In the genomic region with DNA sequence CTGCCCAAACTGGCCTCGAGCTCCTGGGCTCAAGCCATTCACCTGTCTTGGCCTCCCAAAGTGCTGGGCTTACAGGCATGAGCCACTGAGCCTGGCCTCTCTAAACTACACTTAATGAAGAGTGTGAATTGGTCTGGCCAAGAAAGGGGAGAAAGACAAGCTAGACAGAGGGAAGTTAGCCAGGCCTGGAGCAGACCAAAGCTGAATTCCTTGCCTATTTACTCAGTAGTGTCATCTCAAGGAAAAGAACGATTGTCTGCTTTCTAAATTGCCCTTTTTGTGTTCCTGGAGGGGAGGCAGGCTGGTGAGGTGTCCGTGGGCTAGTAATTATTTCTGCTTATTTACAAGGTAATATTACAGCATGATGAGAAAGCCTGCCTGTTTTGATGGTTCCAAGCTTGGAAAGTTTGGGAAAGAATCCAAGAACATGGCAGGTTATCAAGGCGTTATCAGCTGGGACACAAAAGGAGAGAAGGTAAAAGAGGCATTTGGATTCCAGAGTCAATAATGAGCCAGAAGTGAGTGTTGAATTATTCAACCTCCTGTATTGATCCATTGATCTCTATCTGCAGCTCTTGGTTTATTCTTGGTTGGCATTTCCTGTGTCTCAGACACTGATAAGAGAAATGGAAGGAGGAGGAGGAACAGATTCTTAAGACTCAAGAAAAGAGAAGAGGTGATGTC, we compare ENCODE assay signal across 16 cellular contexts. TPM values are rescaled to one million over a fixed set of nuclear protein-coding genes. Genes with fewer than 3 reads are reported as not detected.
A peak's percentile ranks its signal among the peaks of the same experiment; 100 is the strongest.
DNase-seq lines count a peak whose midpoint lies in the region; ATAC-seq and TF ChIP-seq lines count a peak whose summit lies in the region.
"Had no signal": no experiment of that assay in that cellular context is flagged by ENCODE, and none has a peak within 500 bp of the region (broad histone marks: within the 10 kb centered on the region; RNA-seq: fewer than 3 reads in every experiment).

No MANE protein-coding gene starts in this region.

- ATAC-seq in HG02798 (IDR thresholded peaks at IDR 0.05; ENCODE audit: poor library complexity, unreplicated experiment): no peak
- no peak for ATAC-seq in GM18909 (IDR thresholded peaks at IDR 0.05; ENCODE audit: poor library complexity, unreplicated experiment)
- ATAC-seq: esophagus mucosa, heart right ventricle had no signal

- peak overlapping the region; percentile 40 for H3K27ac Mint-ChIP-seq in mesothelial cell of epicardium
- H3K27ac Mint-ChIP-seq: activated CD4-positive, alpha-beta T cell treated with anti-CD3 and anti-CD28 coated beads, Interleukin-2, amount 10 ng/mL, durations not matched to agents 24 days and 14 days had no signal

- no peaks in the 10 kb centered on the region for H3K36me3 ChIP-seq in right atrium auricular region
- H3K36me3 ChIP-seq: heart right ventricle had no signal

- H3K27ac ChIP-seq in right atrium auricular region: no peak overlapping the region
- H3K27ac ChIP-seq: coronary artery, heart right ventricle had no signal

- intact Hi-C loops in cardiac septum (cut with DNase I): no loop called here

- H3K27me3 Mint-ChIP-seq in mesothelial cell of epicardium (ENCODE audit: low read depth): no peaks in the 10 kb centered on the region
- H3K27me3 Mint-ChIP-seq: activated CD4-positive, alpha-beta T cell treated with anti-CD3 and anti-CD28 coated beads, Interleukin-2, amount 10 ng/mL, durations not matched to agents 24 days and 14 days had no signal

- H3K4me1 ChIP-seq in right atrium auricular region: no peaks in the 10 kb centered on the region

- H3K27me3 ChIP-seq in right atrium auricular region: no peaks in the 10 kb centered on the region
- H3K27me3 ChIP-seq: heart right ventricle had no signal

- H3K36me3 Mint-ChIP-seq in mesothelial cell of epicardium: no peaks in the 10 kb centered on the region

- H3K4me3 Mint-ChIP-seq in mesothelial cell of epicardium: no peak overlapping the region
- H3K4me3 Mint-ChIP-seq: activated CD4-positive, alpha-beta T cell treated with anti-CD3 and anti-CD28 coated beads, Interleukin-2, amount 10 ng/mL, durations not matched to agents 24 days and 14 days had no signal

- H3K4me3 ChIP-seq in right atrium auricular region: no peak overlapping the region
- H3K4me3 ChIP-seq: coronary artery, heart right ventricle had no signal

- H3K4me1 Mint-ChIP-seq in mesothelial cell of epicardium: peaks cover 29% of the 10 kb centered on the region

- no peak for TF ChIP-seq CTCF in right atrium auricular region (IDR thresholded peaks at IDR 0.05)
- no peak for TF ChIP-seq CTCF in mesothelial cell of epicardium (IDR thresholded peaks at IDR 0.05; ENCODE audit: unreplicated experiment)

- no peaks in the 10 kb centered on the region for H3K9me3 ChIP-seq in right atrium auricular region
- H3K9me3 ChIP-seq: heart right ventricle had no signal

- H3K9me3 Mint-ChIP-seq in mesothelial cell of epicardium: no peaks in the 10 kb centered on the region
- H3K9me3 Mint-ChIP-seq: activated CD4-positive, alpha-beta T cell treated with anti-CD3 and anti-CD28 coated beads, Interleukin-2, amount 10 ng/mL, durations not matched to agents 24 days and 14 days had no signal

- peak; percentile 38 for DNase-seq in right atrium auricular region (ENCODE audit: low spot score)
- no peak for DNase-seq in cardiac septum (ENCODE audit: low spot score)
- DNase-seq in astrocyte of the hippocampus (ENCODE audit: low read depth, low spot score): peak; percentile 50
- no peak for DNase-seq in mesothelial cell of epicardium (ENCODE audit: low spot score in 2 of 2, unreplicated experiment in 2 of 2)
- no peak for DNase-seq in HT-29 (ENCODE audit: low spot score)
- DNase-seq in NCI-H2029 treated with DMSO at 0.1 percent for 48 hours (lab: John Stamatoyannopoulos, UW): no peak
- DNase-seq: activated CD4-positive, alpha-beta T cell treated with anti-CD3 and anti-CD28 coated beads, Interleukin-2, amount 10 ng/mL, durations not matched to agents 24 days and 14 days; heart right ventricle; NCI-H2171; SHP77; stimulated activated CD4-positive, alpha-beta T cell treated with anti-CD3 and anti-CD28 coated beads, Interleukin-15, amount 100 ng/mL, for 24 hours; T-helper 9 cell had no signal

RNA-seq across cellular contexts. Expression of a gene that starts 6.3 kb away (rescaled TPM):
- total RNA-seq in right atrium auricular region: 10 to 100 TPM; 25.7 to 49.3 TPM
- 33.7 TPM for total RNA-seq in cardiac septum
- 69.3 to 82.6 TPM (median 74.6 TPM) in 3 replicates for total RNA-seq in mesothelial cell of epicardium
- 98.9 and 115 TPM in 2 replicates for total RNA-seq in HT-29 (2014; rRNA removed; shearing (Covaris generic))

RNA-seq across cellular contexts. Expression of a gene that starts 34.3 kb away (rescaled TPM):
- total RNA-seq in right atrium auricular region: 10 to 100 TPM in 1 of 2 donors, 1 to 10 TPM in 1; 7.8 to 20.6 TPM
- total RNA-seq in cardiac septum: 11.9 TPM
- 15.9 to 19.6 TPM (median 18.5 TPM) in 3 replicates for total RNA-seq in mesothelial cell of epicardium
- total RNA-seq in HT-29 (2014; rRNA removed; shearing (Covaris generic)): 3.0 and 5.5 TPM in 2 replicates

Comparison
In these comparisons a context has a peak if more than half of its experiments do, and no peak if none do; other contexts are left out.
1. DNase-seq: peak in right atrium auricular region (single experiment) and astrocyte of the hippocampus (single experiment); none in cardiac septum (single experiment), mesothelial cell of epicardium (0 of 2), HT-29 (single experiment) and NCI-H2029 treated with DMSO at 0.1 percent for 48 hours (single experiment).